ENCODE assay signal across 8 cellular contexts in genomic region chr10:69092959-69093850, GRCh38. TPM values are rescaled to one million over a fixed set of nuclear protein-coding genes. Genes with fewer than 3 reads are reported as not detected.
DNase-seq lines count a peak whose midpoint lies in the region; ATAC-seq lines count a peak whose summit lies in the region.

No MANE protein-coding gene starts in this region.

- in situ Hi-C loops in G401 (cut with HindIII; ENCODE audit: low sequenced_read_pairs), result no loop called here

- ATAC-seq in HG03342 (IDR thresholded peaks at IDR 0.05; ENCODE audit: unreplicated experiment), result no peak

- DNase-seq in G401 (ENCODE audit: low spot score) (peak; percentile 50), HT1080 (ENCODE audit: low read depth) (peak; percentile 84), NOMO-1 treated with DMSO at 0.1 percent for 48 hours (lab: John Stamatoyannopoulos, UW; ENCODE audit: unreplicated experiment) (peak; percentile 88), epidermal melanocyte (ENCODE audit: insufficient read length, low spot score) (peak; percentile 71), myocyte (ENCODE audit: low read depth) (peak; percentile 90)
- peak; percentile 66 to 68 for DNase-seq in activated CD8-positive, alpha-beta memory T cell treated with anti-CD3 and anti-CD28 coated beads for 4 hours (ENCODE audit: low read depth in 2 of 2)
- DNase-seq in stimulated activated CD8-positive, alpha-beta memory T cell treated with anti-CD3 and anti-CD28 coated beads, Interleukin-7, amount 100 ng/mL, for 48 hours (ENCODE audit: extremely low read depth in 1 of 2, low read depth in 1 of 2), result peak; percentile 38 to 73

RNA-seq across cellular contexts. Expression of gene SRGN, which starts 5.3 kb away (rescaled TPM):
- total RNA-seq in G401 (2014; rRNA removed; shearing (Covaris generic)), result 0.34 and 0.43 TPM in 2 replicates
- total RNA-seq in HT1080 (2014; rRNA removed; shearing (Covaris generic)), result 135 and 180 TPM in 2 replicates
- polyA plus RNA-seq in HT1080 (2015; cell fraction: cytosol; rRNA removed), result 232 and 250 TPM in 2 replicates
- 179 and 200 TPM in 2 replicates for polyA plus RNA-seq in HT1080 (2015; cell fraction: nucleus; rRNA removed)
- 51.7 and 51.8 TPM in 2 replicates for total RNA-seq in myocyte
- polyA plus RNA-seq in myocyte (2012), result 81.4 TPM

RNA-seq across cellular contexts. Expression of gene VPS26A, which starts 30.8 kb away (rescaled TPM):
- total RNA-seq in G401 (2014; rRNA removed; shearing (Covaris generic)), result 23.9 and 29.7 TPM in 2 replicates
- 19.2 and 47.5 TPM in 2 replicates for total RNA-seq in HT1080 (2014; rRNA removed; shearing (Covaris generic))
- 61.8 and 69.9 TPM in 2 replicates for polyA plus RNA-seq in HT1080 (2015; cell fraction: cytosol; rRNA removed)
- 45.4 and 52.2 TPM in 2 replicates for polyA plus RNA-seq in HT1080 (2015; cell fraction: nucleus; rRNA removed)
- total RNA-seq in myocyte, result 28.1 and 32.2 TPM in 2 replicates
- 25.2 TPM for polyA plus RNA-seq in myocyte (2012)

Comparison
In these comparisons a context has a peak if more than half of its experiments do, and no peak if none do; other contexts are left out.
1. RNA of gene SRGN, which starts 5.3 kb away (total RNA-seq): 135 to 180 TPM in HT1080 and 51.7 to 51.8 TPM in myocyte; 0.34 to 0.43 TPM in G401; every median in the first group is over 10 times any median in the second.
2. Peak in every context shown above with its lines, with median percentiles within 50 percentile points of each other: DNase-seq.